ENCODE assay signal across 21 cellular contexts in genomic region chr3:150307862-150308261, GRCh38.
"Had no signal": no experiment of that assay in that cellular context is flagged by ENCODE, and none has a peak within 500 bp of the region (broad histone marks: within the 10 kb centered on the region; RNA-seq: fewer than 3 reads in every experiment).

No MANE protein-coding gene starts in this region.

- H3K4me3 ChIP-seq: body of pancreas, left ventricle myocardium inferior, thoracic aorta had no signal

- H3K36me3 ChIP-seq: left ventricle myocardium inferior, thoracic aorta had no signal

- DNase-seq: activated CD4-positive, alpha-beta memory T cell treated with anti-CD3 and anti-CD28 coated beads, Interleukin-2, amount 10 ng/mL, durations not matched to agents 7 days and 5 days; activated CD4-positive, alpha-beta T cell treated with anti-CD3 and anti-CD28 coated beads, Interleukin-2, amount 10 ng/mL, durations not matched to agents 24 days and 14 days; activated effector memory CD4-positive, alpha-beta T cell treated with Interleukin-2 at 50 U/mL for 16 hours; activated naive CD4-positive, alpha-beta T cell treated with anti-CD3 and anti-CD28 coated beads for 36 hours; activated T-cell treated with anti-CD3 and anti-CD28 coated beads, Interleukin-2, amount 50 U/mL, for 72 hours; effector memory CD4-positive, alpha-beta T cell; glutamatergic neuron; hippocampal formation; left ventricle myocardium inferior; midbrain; occipital lobe; posterior cingulate gyrus; stimulated activated CD4-positive, alpha-beta T cell treated with anti-CD3 and anti-CD28 coated beads, Interleukin-15, amount 100 ng/mL, for 24 hours; T-cell had no signal

- H3K36me3 Mint-ChIP-seq: stimulated activated memory B cell treated with anti-CD40 and anti-IgM and Interleukin-4, amounts not matched to agents 10 μg/mL and 1 μg/mL and 100 μg/mL, for 72 hours; T-cell had no signal

- H3K4me1 ChIP-seq: left ventricle myocardium inferior had no signal

- H3K9me3 ChIP-seq: body of pancreas, left ventricle myocardium inferior, thoracic aorta had no signal

- ATAC-seq: activated CD4-positive, CD25-positive, alpha-beta regulatory T cell treated with anti-CD3 and anti-CD28 coated beads, Interleukin-2, amount 50 U/mL, for 24 hours; activated T-cell treated with anti-CD3 and anti-CD28 coated beads, Interleukin-2, amount 50 U/mL, for 72 hours; sciatic nerve; stimulated activated memory B cell treated with anti-CD40 and anti-IgM and Interleukin-4, amounts not matched to agents 10 μg/mL and 1 μg/mL and 100 μg/mL, for 72 hours; T-cell had no signal

- H3K4me1 Mint-ChIP-seq: activated CD4-positive, alpha-beta memory T cell treated with anti-CD3 and anti-CD28 coated beads, Interleukin-2, amount 10 ng/mL, durations not matched to agents 7 days and 5 days; activated CD4-positive, alpha-beta T cell treated with anti-CD3 and anti-CD28 coated beads, Interleukin-2, amount 10 ng/mL, durations not matched to agents 24 days and 14 days; stimulated activated memory B cell treated with anti-CD40 and anti-IgM and Interleukin-4, amounts not matched to agents 10 μg/mL and 1 μg/mL and 100 μg/mL, for 72 hours; T-cell had no signal

- H3K27me3 ChIP-seq: body of pancreas had no signal

- H3K4me3 Mint-ChIP-seq: activated CD4-positive, alpha-beta memory T cell treated with anti-CD3 and anti-CD28 coated beads, Interleukin-2, amount 10 ng/mL, durations not matched to agents 7 days and 5 days; activated CD4-positive, alpha-beta T cell treated with anti-CD3 and anti-CD28 coated beads, Interleukin-2, amount 10 ng/mL, durations not matched to agents 24 days and 14 days; activated naive CD4-positive, alpha-beta T cell treated with anti-CD3 and anti-CD28 coated beads for 36 hours; activated T-cell treated with anti-CD3 and anti-CD28 coated beads, Interleukin-2, amount 50 U/mL, for 72 hours; stimulated activated memory B cell treated with anti-CD40 and anti-IgM and Interleukin-4, amounts not matched to agents 10 μg/mL and 1 μg/mL and 100 μg/mL, for 72 hours; T-cell; T-helper 2 cell treated with Interferon-gamma antibody and Interleukin-4, amounts not matched to agents 5 μg/mL and 100 μg/mL, for 36 hours had no signal

- H3K9me3 Mint-ChIP-seq: activated CD4-positive, alpha-beta memory T cell treated with anti-CD3 and anti-CD28 coated beads, Interleukin-2, amount 10 ng/mL, durations not matched to agents 7 days and 5 days; activated CD4-positive, alpha-beta T cell treated with anti-CD3 and anti-CD28 coated beads, Interleukin-2, amount 10 ng/mL, durations not matched to agents 24 days and 14 days; activated naive CD4-positive, alpha-beta T cell treated with anti-CD3 and anti-CD28 coated beads for 36 hours; activated T-cell treated with anti-CD3 and anti-CD28 coated beads, Interleukin-2, amount 50 U/mL, for 72 hours; stimulated activated memory B cell treated with anti-CD40 and anti-IgM and Interleukin-4, amounts not matched to agents 10 μg/mL and 1 μg/mL and 100 μg/mL, for 72 hours; T-cell; T-helper 2 cell treated with Interferon-gamma antibody and Interleukin-4, amounts not matched to agents 5 μg/mL and 100 μg/mL, for 36 hours had no signal

- H3K27ac Mint-ChIP-seq: activated CD4-positive, alpha-beta memory T cell treated with anti-CD3 and anti-CD28 coated beads, Interleukin-2, amount 10 ng/mL, durations not matched to agents 7 days and 5 days; activated CD4-positive, alpha-beta T cell treated with anti-CD3 and anti-CD28 coated beads, Interleukin-2, amount 10 ng/mL, durations not matched to agents 24 days and 14 days; activated naive CD4-positive, alpha-beta T cell treated with anti-CD3 and anti-CD28 coated beads for 36 hours; activated T-cell treated with anti-CD3 and anti-CD28 coated beads, Interleukin-2, amount 50 U/mL, for 72 hours; stimulated activated memory B cell treated with anti-CD40 and anti-IgM and Interleukin-4, amounts not matched to agents 10 μg/mL and 1 μg/mL and 100 μg/mL, for 72 hours; T-cell; T-helper 2 cell treated with Interferon-gamma antibody and Interleukin-4, amounts not matched to agents 5 μg/mL and 100 μg/mL, for 36 hours had no signal

- H3K27ac ChIP-seq: body of pancreas, left ventricle myocardium inferior, thoracic aorta, VCaP had no signal
